16 cellular contexts compared by ENCODE assay signal in the genomic region with DNA sequence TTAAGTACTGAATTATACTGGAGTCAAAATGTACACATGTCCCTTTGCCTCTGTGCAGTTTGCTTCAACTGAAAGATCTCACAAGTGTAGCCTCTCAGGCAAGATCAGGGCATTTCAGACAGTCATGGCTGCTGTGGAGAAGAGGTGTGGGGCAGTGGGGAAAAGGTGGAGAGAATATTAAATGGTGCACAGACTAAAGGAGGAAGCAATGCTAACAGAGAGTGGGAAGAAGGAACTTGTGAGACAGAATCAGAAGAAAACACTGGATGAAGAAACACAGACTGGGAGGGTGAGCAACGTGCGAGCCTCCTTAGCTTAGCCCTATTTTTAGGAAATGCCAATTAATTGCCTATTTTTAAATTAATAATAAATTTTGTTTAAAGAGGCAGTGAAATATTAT. TPM values are rescaled to one million over a fixed set of nuclear protein-coding genes. Genes with fewer than 3 reads are reported as not detected.
A peak's percentile ranks its signal among the peaks of the same experiment; 100 is the strongest.
DNase-seq lines count a peak whose midpoint lies in the region; ATAC-seq and TF ChIP-seq lines count a peak whose summit lies in the region.
"Had no signal": no experiment of that assay in that cellular context is flagged by ENCODE, and none has a peak within 500 bp of the region (broad histone marks: within the 10 kb centered on the region; RNA-seq: fewer than 3 reads in every experiment).

No MANE protein-coding gene starts in this region.

- no peak overlapping the region for H3K27ac ChIP-seq in right atrium auricular region
- peak overlapping the region; percentile 58 for H3K27ac ChIP-seq in upper lobe of right lung
- H3K27ac ChIP-seq: RWPE1 had no signal

- H3K27ac Mint-ChIP-seq in dendritic cell treated with granulocyte-macrophage colony-stimulating factor and Interleukin-4, amounts not matched to agents 40 ng/mL and 50 ng/mL, for 4 days: peak overlapping the region; percentile 99
- H3K27ac Mint-ChIP-seq: CD4-positive, CD25-positive, alpha-beta regulatory T cell had no signal

- H3K4me1 ChIP-seq in right atrium auricular region: peaks cover 0 to 18% of the 10 kb centered on the region in 2 donors
- peaks cover 19% of the 10 kb centered on the region for H3K4me1 ChIP-seq in upper lobe of right lung

- H3K27me3 Mint-ChIP-seq in dendritic cell treated with granulocyte-macrophage colony-stimulating factor and Interleukin-4, amounts not matched to agents 40 ng/mL and 50 ng/mL, for 4 days: no peaks in the 10 kb centered on the region
- H3K27me3 Mint-ChIP-seq: CD4-positive, CD25-positive, alpha-beta regulatory T cell had no signal

- H3K36me3 ChIP-seq in right atrium auricular region (peaks cover 9% of the 10 kb centered on the region), upper lobe of right lung (peaks cover 20% of the 10 kb centered on the region)

- H3K9me3 Mint-ChIP-seq in dendritic cell treated with granulocyte-macrophage colony-stimulating factor and Interleukin-4, amounts not matched to agents 40 ng/mL and 50 ng/mL, for 4 days: no peaks in the 10 kb centered on the region
- H3K9me3 Mint-ChIP-seq: CD4-positive, CD25-positive, alpha-beta regulatory T cell had no signal

- H3K27me3 ChIP-seq in right atrium auricular region (no peaks in the 10 kb centered on the region), upper lobe of right lung (no peaks in the 10 kb centered on the region)

- intact Hi-C loops in left ventricle myocardium superior (cut with micrococcal nuclease) (no loop called here), upper lobe of right lung (cut with DNase I) (no loop called here)
- intact Hi-C loops in dendritic cell treated with granulocyte-macrophage colony-stimulating factor and Interleukin-4, amounts not matched to agents 40 ng/mL and 50 ng/mL, for 4 days (cut with micrococcal nuclease): no loop called here

- H3K4me3 ChIP-seq in right atrium auricular region: no peak overlapping the region
- no peak overlapping the region for H3K4me3 ChIP-seq in upper lobe of right lung

- peaks cover 25% of the 10 kb centered on the region for H3K36me3 Mint-ChIP-seq in dendritic cell treated with granulocyte-macrophage colony-stimulating factor and Interleukin-4, amounts not matched to agents 40 ng/mL and 50 ng/mL, for 4 days (ENCODE audit: low read depth)

- no peaks in the 10 kb centered on the region for H3K9me3 ChIP-seq in right atrium auricular region
- H3K9me3 ChIP-seq in upper lobe of right lung: no peaks in the 10 kb centered on the region

- ATAC-seq in left ventricle myocardium superior (peak; percentile 29), upper lobe of right lung (peak; percentile 74), HG03460 (IDR thresholded peaks at IDR 0.05; ENCODE audit: unreplicated experiment) (no peak)

- in situ Hi-C loops in ACHN (cut with HindIII; ENCODE audit: low pct_ligation_motif_present, low pct_unique_long_range_greater_than_20kb, low sequenced_read_pairs): no loop called here

- TF ChIP-seq CTCF in right atrium auricular region (IDR thresholded peaks at IDR 0.05): no peak
- no peak for TF ChIP-seq CTCF in upper lobe of right lung (IDR thresholded peaks at IDR 0.05)

- no peak for DNase-seq in left ventricle myocardium superior
- DNase-seq in right atrium auricular region (ENCODE audit: low spot score): no peak
- peak; percentile 11 for DNase-seq in NOMO-1 treated with dmso at 0.1 percent for 144 hours (lab: John Stamatoyannopoulos, UW; ENCODE audit: unreplicated experiment)
- no peak for DNase-seq in upper lobe of right lung
- DNase-seq in RKO (ENCODE audit: low spot score): no peak
- no peak for DNase-seq in ACHN
- DNase-seq: CD4-positive, CD25-positive, alpha-beta regulatory T cell; DMS79 treated with DMSO at 0.1 percent for 48 hours; KBM-7; NCI-H1417; NCI-H2029; NCI-H2171 treated with DMSO at 0.1 percent for 48 hours; NCI-H82 had no signal

- H3K4me3 Mint-ChIP-seq in dendritic cell treated with granulocyte-macrophage colony-stimulating factor and Interleukin-4, amounts not matched to agents 40 ng/mL and 50 ng/mL, for 4 days: peak overlapping the region; percentile 35
- H3K4me3 Mint-ChIP-seq: CD4-positive, CD25-positive, alpha-beta regulatory T cell had no signal

- peaks cover 77% of the 10 kb centered on the region for H3K4me1 Mint-ChIP-seq in dendritic cell treated with granulocyte-macrophage colony-stimulating factor and Interleukin-4, amounts not matched to agents 40 ng/mL and 50 ng/mL, for 4 days (ENCODE audit: low read depth)

RNA-seq across cellular contexts. Expression of gene RAP2A, which starts 49.6 kb away (rescaled TPM):
- 15.5 TPM for total RNA-seq in left ventricle myocardium superior
- 10 to 100 TPM; 13.3 to 13.6 TPM for total RNA-seq in right atrium auricular region
- 60.5 TPM for total RNA-seq in upper lobe of right lung
